9 cellular contexts compared by ENCODE assay signal in genomic region chr2:147663153-147663961, GRCh38.
DNase-seq lines count a peak whose midpoint lies in the region; ATAC-seq lines count a peak whose summit lies in the region.
"Had no signal": no experiment of that assay in that cellular context is flagged by ENCODE, and none has a peak within 500 bp of the region (broad histone marks: within the 10 kb centered on the region; RNA-seq: fewer than 3 reads in every experiment).

No MANE protein-coding gene starts in this region.

- DNase-seq in GDM1 (lab: John Stamatoyannopoulos, UW): peak; percentile 2
- DNase-seq in NCI-H2029 (lab: John Stamatoyannopoulos, UW): no peak
- no peak for DNase-seq in activated gamma-delta T cell (lab: John Stamatoyannopoulos, UW)
- DNase-seq in DMS79 (lab: John Stamatoyannopoulos, UW): no peak
- no peak for DNase-seq in middle frontal gyrus (ENCODE audit: extremely low spot score, low spot score)

- no peaks in the 10 kb centered on the region for H3K36me3 Mint-ChIP-seq in activated naive CD8-positive, alpha-beta T cell

- H3K9me3 Mint-ChIP-seq in activated naive CD8-positive, alpha-beta T cell (ENCODE audit: low read depth): no peaks in the 10 kb centered on the region

- peak overlapping the region; percentile 63 for H3K4me3 Mint-ChIP-seq in activated naive CD8-positive, alpha-beta T cell

- peak overlapping the region; percentile 75 for H3K27ac Mint-ChIP-seq in activated naive CD8-positive, alpha-beta T cell

- ATAC-seq in GM19438 (IDR thresholded peaks at IDR 0.05; ENCODE audit: low read depth, unreplicated experiment) (peak; percentile 79), HG03095 (IDR thresholded peaks at IDR 0.05; ENCODE audit: unreplicated experiment) (peak; percentile 89)
- ATAC-seq: HepG2 had no signal

- H3K27me3 Mint-ChIP-seq in activated naive CD8-positive, alpha-beta T cell: no peaks in the 10 kb centered on the region

- H3K4me1 Mint-ChIP-seq in activated naive CD8-positive, alpha-beta T cell (ENCODE audit: low read depth): peaks cover 30% of the 10 kb centered on the region
